Comparison of ENCODE assay signal across 1 cellular context in the genomic region with DNA sequence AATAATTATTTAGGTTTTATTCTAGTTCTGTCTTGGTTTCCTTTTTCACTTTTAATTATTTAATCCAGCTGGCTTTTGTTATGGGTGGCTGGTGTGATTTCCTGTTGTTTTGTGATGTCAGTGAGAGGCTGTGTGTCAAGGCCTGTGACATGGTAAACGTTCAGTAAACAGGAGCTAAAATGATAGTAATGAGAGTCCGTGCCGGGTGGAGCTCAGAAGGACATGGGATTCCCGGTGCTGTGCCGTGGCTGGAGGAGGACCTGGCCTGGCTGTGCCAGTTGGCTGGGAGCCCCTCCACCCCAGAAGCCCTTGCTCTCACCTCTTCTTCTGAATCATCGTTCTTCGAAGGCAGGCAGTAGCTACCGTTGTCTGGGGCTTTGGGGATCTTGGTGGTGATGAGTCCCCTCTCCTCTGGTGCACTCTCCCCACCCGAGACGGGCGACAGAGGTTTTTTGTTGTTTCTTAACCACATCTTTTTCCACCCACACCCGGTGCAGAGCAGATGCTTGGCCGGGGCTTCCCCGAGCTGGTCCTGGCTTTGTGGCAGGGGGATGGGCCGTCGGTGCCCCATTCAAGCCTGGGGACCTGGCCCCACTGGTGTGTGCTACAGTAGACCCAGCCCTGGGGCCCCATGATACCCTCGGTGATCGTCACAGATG.
TF ChIP-seq lines count a peak whose summit lies in the region.

No MANE protein-coding gene starts in this region.

TF ChIP-seq in GM12878, 131 proteins besides CTCF, POLR2A, EP300 and RAD21 (continued from another document and continues in another):
- TF ChIP-seq KLF5 (IDR thresholded peaks at IDR 0.05; ENCODE audit: partially characterized antibody) (no peak), SIN3A (IDR thresholded peaks at IDR 0.05; ENCODE audit: low read depth, low read length) (0 out of 2 replicates have a peak, but pooled peaks have one; percentile 34), ZNF622 (IDR thresholded peaks at IDR 0.05) (no peak), FOXM1 (IDR thresholded peaks at IDR 0.05; ENCODE audit: low read depth, low read length) (peak; percentile 88), WRNIP1 (IDR thresholded peaks at IDR 0.05; ENCODE audit: borderline replicate concordance, low read depth, low read length) (no peak), SRF (IDR thresholded peaks at IDR 0.05; ENCODE audit: low read depth in 2 of 2, low read length in 2 of 2) (no peak), PML (IDR thresholded peaks at IDR 0.05; ENCODE audit: low read length) (no peak), SIX5 (IDR thresholded peaks at IDR 0.05; ENCODE audit: low read depth, low read length, severe bottlenecking) (no peak), CREB1 (IDR thresholded peaks at IDR 0.05; ENCODE audit: low read depth) (peak; percentile 79), SMARCA5 (IDR thresholded peaks at IDR 0.05) (no peak), ZBTB11 (CRISPR knock-in tag; IDR thresholded peaks at IDR 0.05) (no peak), FOS (IDR thresholded peaks at IDR 0.05; ENCODE audit: borderline replicate concordance, extremely low read depth, insufficient read length) (no peak), SPI1 (IDR thresholded peaks at IDR 0.05; ENCODE audit: borderline replicate concordance, insufficient read depth, low read depth, low read length) (no peak), ZBTB33 (IDR thresholded peaks at IDR 0.05) (no peak), MTA2 (IDR thresholded peaks at IDR 0.05; ENCODE audit: low read depth) (peak; percentile 84), POU2F2 (IDR thresholded peaks at IDR 0.05; ENCODE audit: borderline replicate concordance, low read depth, low read length) (peak; percentile 66; the same call in 2 of the 3 replicates), GATAD2B (conservative IDR thresholded peaks at IDR 0.05; ENCODE audit: low read depth) (peak; percentile 85), KAT2A (conservative IDR thresholded peaks at IDR 0.05; ENCODE audit: control insufficient read depth, low read depth, low read length) (no peak), NR2C2 (IDR thresholded peaks at IDR 0.05; ENCODE audit: borderline replicate concordance, control insufficient read depth, insufficient read length, low read depth) (no peak), PBX3 (IDR thresholded peaks at IDR 0.05; ENCODE audit: insufficient replicate concordance, low read depth, low read length) (no peak), HCFC1 (IDR thresholded peaks at IDR 0.05; ENCODE audit: low read length) (no peak), MXI1 (IDR thresholded peaks at IDR 0.05; ENCODE audit: low read depth, low read length) (no peak; the same call in 1 of the 2 replicates), CHD1 (IDR thresholded peaks at IDR 0.05; ENCODE audit: low read depth, low read length) (no peak), SP1 (IDR thresholded peaks at IDR 0.05; ENCODE audit: low read depth, low read length) (peak; percentile 66), KDM1A (IDR thresholded peaks at IDR 0.05; ENCODE audit: borderline replicate concordance) (no peak), SMC3 (IDR thresholded peaks at IDR 0.05; ENCODE audit: borderline replicate concordance, low read length) (no peak), ATF7 (IDR thresholded peaks at IDR 0.05; ENCODE audit: low read depth) (peak; percentile 73; the same call in 1 of the 2 replicates), YY1 (IDR thresholded peaks at IDR 0.05; ENCODE audit: low read depth, low read length) (no peak), ZSCAN29 (IDR thresholded peaks at IDR 0.05) (0 out of 2 replicates have a peak, but pooled peaks have one; percentile 50), IKZF2 (IDR thresholded peaks at IDR 0.05) (peak; percentile 89 to 91), SREBF2 (IDR thresholded peaks at IDR 0.05; ENCODE audit: low read length) (no peak), EED (IDR thresholded peaks at IDR 0.05; ENCODE audit: low read depth) (peak; percentile 89), TAF1 (IDR thresholded peaks at IDR 0.05; ENCODE audit: borderline replicate concordance, low read depth, low read length) (0 out of 2 replicates have a peak, but pooled peaks have one; percentile 32), TARDBP (IDR thresholded peaks at IDR 0.05; ENCODE audit: borderline replicate concordance) (peak; percentile 68; the same call in 1 of the 2 replicates), ZNF592 (IDR thresholded peaks at IDR 0.05) (no peak), BRCA1 (IDR thresholded peaks at IDR 0.05; ENCODE audit: low read depth, low read length) (no peak)
- TF ChIP-seq, protein P1, sequence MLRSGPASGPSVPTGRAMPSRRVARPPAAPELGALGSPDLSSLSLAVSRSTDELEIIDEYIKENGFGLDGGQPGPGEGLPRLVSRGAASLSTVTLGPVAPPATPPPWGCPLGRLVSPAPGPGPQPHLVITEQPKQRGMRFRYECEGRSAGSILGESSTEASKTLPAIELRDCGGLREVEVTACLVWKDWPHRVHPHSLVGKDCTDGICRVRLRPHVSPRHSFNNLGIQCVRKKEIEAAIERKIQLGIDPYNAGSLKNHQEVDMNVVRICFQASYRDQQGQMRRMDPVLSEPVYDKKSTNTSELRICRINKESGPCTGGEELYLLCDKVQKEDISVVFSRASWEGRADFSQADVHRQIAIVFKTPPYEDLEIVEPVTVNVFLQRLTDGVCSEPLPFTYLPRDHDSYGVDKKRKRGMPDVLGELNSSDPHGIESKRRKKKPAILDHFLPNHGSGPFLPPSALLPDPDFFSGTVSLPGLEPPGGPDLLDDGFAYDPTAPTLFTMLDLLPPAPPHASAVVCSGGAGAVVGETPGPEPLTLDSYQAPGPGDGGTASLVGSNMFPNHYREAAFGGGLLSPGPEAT (IDR thresholded peaks at IDR 0.05; ENCODE audit: low read depth): peak; percentile 77
- TF ChIP-seq, protein P2, sequence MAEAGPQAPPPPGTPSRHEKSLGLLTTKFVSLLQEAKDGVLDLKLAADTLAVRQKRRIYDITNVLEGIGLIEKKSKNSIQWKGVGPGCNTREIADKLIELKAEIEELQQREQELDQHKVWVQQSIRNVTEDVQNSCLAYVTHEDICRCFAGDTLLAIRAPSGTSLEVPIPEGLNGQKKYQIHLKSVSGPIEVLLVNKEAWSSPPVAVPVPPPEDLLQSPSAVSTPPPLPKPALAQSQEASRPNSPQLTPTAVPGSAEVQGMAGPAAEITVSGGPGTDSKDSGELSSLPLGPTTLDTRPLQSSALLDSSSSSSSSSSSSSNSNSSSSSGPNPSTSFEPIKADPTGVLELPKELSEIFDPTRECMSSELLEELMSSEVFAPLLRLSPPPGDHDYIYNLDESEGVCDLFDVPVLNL (IDR thresholded peaks at IDR 0.05; ENCODE audit: low read depth, low read length): no peak
- TF ChIP-seq, protein P3, sequence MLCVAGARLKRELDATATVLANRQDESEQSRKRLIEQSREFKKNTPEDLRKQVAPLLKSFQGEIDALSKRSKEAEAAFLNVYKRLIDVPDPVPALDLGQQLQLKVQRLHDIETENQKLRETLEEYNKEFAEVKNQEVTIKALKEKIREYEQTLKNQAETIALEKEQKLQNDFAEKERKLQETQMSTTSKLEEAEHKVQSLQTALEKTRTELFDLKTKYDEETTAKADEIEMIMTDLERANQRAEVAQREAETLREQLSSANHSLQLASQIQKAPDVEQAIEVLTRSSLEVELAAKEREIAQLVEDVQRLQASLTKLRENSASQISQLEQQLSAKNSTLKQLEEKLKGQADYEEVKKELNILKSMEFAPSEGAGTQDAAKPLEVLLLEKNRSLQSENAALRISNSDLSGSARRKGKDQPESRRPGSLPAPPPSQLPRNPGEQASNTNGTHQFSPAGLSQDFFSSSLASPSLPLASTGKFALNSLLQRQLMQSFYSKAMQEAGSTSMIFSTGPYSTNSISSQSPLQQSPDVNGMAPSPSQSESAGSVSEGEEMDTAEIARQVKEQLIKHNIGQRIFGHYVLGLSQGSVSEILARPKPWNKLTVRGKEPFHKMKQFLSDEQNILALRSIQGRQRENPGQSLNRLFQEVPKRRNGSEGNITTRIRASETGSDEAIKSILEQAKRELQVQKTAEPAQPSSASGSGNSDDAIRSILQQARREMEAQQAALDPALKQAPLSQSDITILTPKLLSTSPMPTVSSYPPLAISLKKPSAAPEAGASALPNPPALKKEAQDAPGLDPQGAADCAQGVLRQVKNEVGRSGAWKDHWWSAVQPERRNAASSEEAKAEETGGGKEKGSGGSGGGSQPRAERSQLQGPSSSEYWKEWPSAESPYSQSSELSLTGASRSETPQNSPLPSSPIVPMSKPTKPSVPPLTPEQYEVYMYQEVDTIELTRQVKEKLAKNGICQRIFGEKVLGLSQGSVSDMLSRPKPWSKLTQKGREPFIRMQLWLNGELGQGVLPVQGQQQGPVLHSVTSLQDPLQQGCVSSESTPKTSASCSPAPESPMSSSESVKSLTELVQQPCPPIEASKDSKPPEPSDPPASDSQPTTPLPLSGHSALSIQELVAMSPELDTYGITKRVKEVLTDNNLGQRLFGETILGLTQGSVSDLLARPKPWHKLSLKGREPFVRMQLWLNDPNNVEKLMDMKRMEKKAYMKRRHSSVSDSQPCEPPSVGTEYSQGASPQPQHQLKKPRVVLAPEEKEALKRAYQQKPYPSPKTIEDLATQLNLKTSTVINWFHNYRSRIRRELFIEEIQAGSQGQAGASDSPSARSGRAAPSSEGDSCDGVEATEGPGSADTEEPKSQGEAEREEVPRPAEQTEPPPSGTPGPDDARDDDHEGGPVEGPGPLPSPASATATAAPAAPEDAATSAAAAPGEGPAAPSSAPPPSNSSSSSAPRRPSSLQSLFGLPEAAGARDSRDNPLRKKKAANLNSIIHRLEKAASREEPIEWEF (IDR thresholded peaks at IDR 0.05; ENCODE audit: insufficient replicate concordance, low read depth, low read length): no peak
- TF ChIP-seq, protein P4, sequence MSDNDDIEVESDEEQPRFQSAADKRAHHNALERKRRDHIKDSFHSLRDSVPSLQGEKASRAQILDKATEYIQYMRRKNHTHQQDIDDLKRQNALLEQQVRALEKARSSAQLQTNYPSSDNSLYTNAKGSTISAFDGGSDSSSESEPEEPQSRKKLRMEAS (IDR thresholded peaks at IDR 0.05; ENCODE audit: low read depth, low read length): peak; percentile 31
